ENCODE assay signal across 10 cellular contexts in genomic region chr5:107294151-107294550, GRCh38.
DNase-seq lines count a peak whose midpoint lies in the region; ATAC-seq, FAIRE-seq and TF ChIP-seq lines count a peak whose summit lies in the region.
"Had no signal": no experiment of that assay in that cellular context is flagged by ENCODE, and none has a peak within 500 bp of the region (broad histone marks: within the 10 kb centered on the region; RNA-seq: fewer than 3 reads in every experiment).

No MANE protein-coding gene starts in this region.

- H3K36me3 ChIP-seq in OCI-LY1 (ENCODE audit: insufficient read depth, low read length), result no peaks in the 10 kb centered on the region
- H3K36me3 ChIP-seq: SJSA1 had no signal

- intact Hi-C loops in activated CD8-positive, alpha-beta T cell treated with anti-CD3 and anti-CD28 coated beads for 36 hours (cut with micrococcal nuclease), result no loop called here

- peaks cover 37% of the 10 kb centered on the region for H3K4me1 ChIP-seq in OCI-LY1 (ENCODE audit: insufficient read depth, low read length, severe bottlenecking)
- H3K4me1 ChIP-seq: SJSA1 had no signal

- peaks cover 3% of the 10 kb centered on the region for H3K27me3 Mint-ChIP-seq in activated CD8-positive, alpha-beta T cell treated with anti-CD3 and anti-CD28 coated beads for 36 hours

- H2AFZ ChIP-seq in OCI-LY1 (ENCODE audit: low read length), result no peak overlapping the region

- POLR2A ChIA-PET in activated CD8-positive, alpha-beta T cell treated with anti-CD3 and anti-CD28 coated beads for 36 hours (lab: Charles Lee), result no interaction called here

- no peaks in the 10 kb centered on the region for H3K79me2 ChIP-seq in OCI-LY1 (ENCODE audit: insufficient read depth, low read length)

- H3K9me2 ChIP-seq in OCI-LY1 (ENCODE audit: low read depth, low read length), result no peaks in the 10 kb centered on the region

- no peaks in the 10 kb centered on the region for H3K27me3 ChIP-seq in OCI-LY1 (ENCODE audit: insufficient read depth, low read length)
- H3K27me3 ChIP-seq: SJSA1 had no signal

- no peak overlapping the region for H3K27ac Mint-ChIP-seq in activated CD8-positive, alpha-beta T cell treated with anti-CD3 and anti-CD28 coated beads for 36 hours

- peak overlapping the region; percentile 19 for H3K4me2 ChIP-seq in OCI-LY1 (ENCODE audit: low read length)

- DNase-seq in GM12892 (ENCODE audit: insufficient read length), result peak; percentile 1
- no peak for DNase-seq in NCI-H1048 (lab: John Stamatoyannopoulos, UW)
- DNase-seq in GM19240 (ENCODE audit: insufficient read length, low spot score), result no peak
- no peak for DNase-seq in activated CD8-positive, alpha-beta T cell treated with anti-CD3 and anti-CD28 coated beads for 36 hours
- DNase-seq in NCI-H1092 (lab: John Stamatoyannopoulos, UW), result no peak
- DNase-seq: NCI-H1105 treated with DMSO at 0.1 percent for 48 hours had no signal

- no peak for TF ChIP-seq CTCF in OCI-LY1 (IDR thresholded peaks at IDR 0.05; ENCODE audit: low read length)
- no peak for TF ChIP-seq CTCF in activated CD8-positive, alpha-beta T cell treated with anti-CD3 and anti-CD28 coated beads for 36 hours (IDR thresholded peaks at IDR 0.05)

- no peaks in the 10 kb centered on the region for H4K20me1 ChIP-seq in OCI-LY1 (ENCODE audit: insufficient read depth, low read length)

- H3K4me1 Mint-ChIP-seq in activated CD8-positive, alpha-beta T cell treated with anti-CD3 and anti-CD28 coated beads for 36 hours (ENCODE audit: low read depth), result peaks cover 5% of the 10 kb centered on the region

- H3K4me3 Mint-ChIP-seq in activated CD8-positive, alpha-beta T cell treated with anti-CD3 and anti-CD28 coated beads for 36 hours, result no peak overlapping the region

- no peak overlapping the region for H3K4me3 ChIP-seq in OCI-LY1 (ENCODE audit: low read depth, low read length, poor library complexity, severe bottlenecking)
- H3K4me3 ChIP-seq: SJSA1 had no signal

- H3K36me3 Mint-ChIP-seq in activated CD8-positive, alpha-beta T cell treated with anti-CD3 and anti-CD28 coated beads for 36 hours (ENCODE audit: low read depth), result no peaks in the 10 kb centered on the region

- no peak for TF ChIP-seq POLR2A in GM12892 (IDR thresholded peaks at IDR 0.05; ENCODE audit: low read depth, low read length)

- peak; percentile 75 for ATAC-seq in GM21360 (IDR thresholded peaks at IDR 0.05; ENCODE audit: unreplicated experiment)
- peak; percentile 64 for ATAC-seq in HG03064 (IDR thresholded peaks at IDR 0.05; ENCODE audit: low read depth, unreplicated experiment)
- no peak for ATAC-seq in activated CD8-positive, alpha-beta T cell treated with anti-CD3 and anti-CD28 coated beads for 36 hours

- H3K9me3 Mint-ChIP-seq in activated CD8-positive, alpha-beta T cell treated with anti-CD3 and anti-CD28 coated beads for 36 hours, result peaks cover 2% of the 10 kb centered on the region

- no peak overlapping the region for H3K9ac ChIP-seq in OCI-LY1 (ENCODE audit: low read length)

- H3K27ac ChIP-seq in OCI-LY1 (ENCODE audit: low read depth, low read length, poor library complexity, severe bottlenecking), result no peak overlapping the region
- H3K27ac ChIP-seq: SJSA1 had no signal

- no peaks in the 10 kb centered on the region for H3F3A ChIP-seq in OCI-LY1 (ENCODE audit: insufficient read depth, low read length)

- CTCF ChIA-PET in activated CD8-positive, alpha-beta T cell treated with anti-CD3 and anti-CD28 coated beads for 36 hours (lab: Charles Lee), result no interaction called here

- FAIRE-seq in GM12892 (lab: Jason Lieb, UNC), result peak; percentile 74

- no peaks in the 10 kb centered on the region for H3K9me3 ChIP-seq in OCI-LY1 (ENCODE audit: low read length)
- H3K9me3 ChIP-seq: SJSA1 had no signal
